Comparison of ENCODE assay signal across 13 cellular contexts in the genomic region with DNA sequence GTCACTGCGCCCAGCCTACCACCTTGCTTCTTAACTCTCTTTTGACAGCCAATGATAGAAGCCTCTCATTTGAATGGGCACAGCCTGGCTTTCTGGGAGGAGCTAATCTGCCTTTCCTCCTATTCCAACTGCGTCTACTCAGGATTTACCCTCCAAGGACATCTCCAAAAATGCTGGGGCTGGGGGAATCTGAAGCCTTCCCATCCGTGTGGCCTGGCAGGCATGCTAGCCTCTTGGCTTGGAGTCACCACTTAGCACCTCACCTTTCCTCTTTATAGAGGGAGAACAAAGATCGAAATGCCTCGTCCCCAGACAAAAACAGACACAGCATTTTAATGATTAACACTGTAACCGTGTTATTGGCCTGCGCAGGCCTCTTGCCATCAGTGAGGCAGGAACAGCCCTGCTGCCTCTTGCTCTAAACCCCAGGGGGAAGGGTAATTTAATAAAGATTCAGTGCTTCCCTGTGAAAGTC.
DNase-seq lines count a peak whose midpoint lies in the region; ATAC-seq and TF ChIP-seq lines count a peak whose summit lies in the region.
"Had no signal": no experiment of that assay in that cellular context is flagged by ENCODE, and none has a peak within 500 bp of the region (broad histone marks: within the 10 kb centered on the region; RNA-seq: fewer than 3 reads in every experiment).

No MANE protein-coding gene starts in this region.

- H2AFZ ChIP-seq in HCT116 (ENCODE audit: low read depth, low read length, poor library complexity, severe bottlenecking) (no peak overlapping the region), hepatocyte (no peak overlapping the region), Karpas-422 (ENCODE audit: low read length) (no peak overlapping the region)

- H4K20me1 ChIP-seq in HCT116 (ENCODE audit: insufficient read depth), result no peaks in the 10 kb centered on the region
- H4K20me1 ChIP-seq in hepatocyte (ENCODE audit: insufficient read depth, poor library complexity, severe bottlenecking), result no peaks in the 10 kb centered on the region
- no peaks in the 10 kb centered on the region for H4K20me1 ChIP-seq in Karpas-422 (ENCODE audit: insufficient read depth, low read depth, low read length)

- peaks cover 0 to 6% of the 10 kb centered on the region in 2 experiments; a peak in 1 of 4 replicates for H3K4me1 ChIP-seq in HCT116 (ENCODE audit: control insufficient read depth in 1 of 2, insufficient read depth in 2 of 2, low read length in 2 of 2)
- H3K4me1 ChIP-seq in hepatocyte (ENCODE audit: insufficient read depth), result peaks cover 16% of the 10 kb centered on the region
- H3K4me1 ChIP-seq in mucosa of descending colon (ENCODE audit: low read depth), result peaks cover 34% of the 10 kb centered on the region
- no peaks in the 10 kb centered on the region for H3K4me1 ChIP-seq in Karpas-422 (ENCODE audit: low read length)

- no peaks in the 10 kb centered on the region for H3K4me1 Mint-ChIP-seq in activated CD4-positive, alpha-beta T cell treated with anti-CD3 and anti-CD28 coated beads, Interleukin-2, amount 10 ng/mL, durations not matched to agents 24 days and 14 days

- WGBS in hepatocyte (ENCODE audit: low lambda C conversion rate, missing lambda C conversion rate), result 50% methylated on average over 7 of the region's 7 CpGs

- H3K27me3 Mint-ChIP-seq in activated CD4-positive, alpha-beta T cell treated with anti-CD3 and anti-CD28 coated beads, Interleukin-2, amount 10 ng/mL, durations not matched to agents 24 days and 14 days, result no peaks in the 10 kb centered on the region

- H3K9me3 Mint-ChIP-seq in activated CD4-positive, alpha-beta T cell treated with anti-CD3 and anti-CD28 coated beads, Interleukin-2, amount 10 ng/mL, durations not matched to agents 24 days and 14 days, result no peaks in the 10 kb centered on the region
- H3K9me3 Mint-ChIP-seq: CD14-positive monocyte had no signal

- no peaks in the 10 kb centered on the region for H3K36me3 ChIP-seq in HCT116 (ENCODE audit: control insufficient read depth in 1 of 2, insufficient read depth in 2 of 2, low read length in 2 of 2)
- no peaks in the 10 kb centered on the region for H3K36me3 ChIP-seq in hepatocyte (replicated peaks; ENCODE audit: insufficient read depth, low read depth)
- no peaks in the 10 kb centered on the region for H3K36me3 ChIP-seq in mucosa of descending colon (ENCODE audit: low read depth)
- no peaks in the 10 kb centered on the region for H3K36me3 ChIP-seq in Karpas-422 (ENCODE audit: insufficient read depth, low read length)

- H3K27me3 ChIP-seq in HCT116 (ENCODE audit: insufficient read depth, low read length) (no peaks in the 10 kb centered on the region), hepatocyte (no peaks in the 10 kb centered on the region), Karpas-422 (ENCODE audit: low read length) (no peaks in the 10 kb centered on the region)

- H3K9ac ChIP-seq in HCT116 (ENCODE audit: low read length), result no peak overlapping the region
- H3K9ac ChIP-seq in Karpas-422 (ENCODE audit: low read length), result no peak overlapping the region

- no peak for TF ChIP-seq RAD21 in HCT116 (IDR thresholded peaks at IDR 0.05; ENCODE audit: low read depth)

- RAD21 ChIA-PET in HCT116 (lab: Charles Lee; ENCODE audit: low non-redundant PET in 1 of 2, low total read pairs in 2 of 2, uncharacterized antibody in 2 of 2, unreplicated experiment in 2 of 2), result no interaction called here

- peak; percentile 28 for DNase-seq in HCT116 (ENCODE audit: low read depth, low spot score)
- peak; percentile 60 for DNase-seq in hepatocyte (ENCODE audit: low spot score)
- DNase-seq in mucosa of descending colon, result peak; percentile 72 to 81 (median 76)
- DNase-seq in erythroblast (lab: John Stamatoyannopoulos, UW), result no peak
- no peak for DNase-seq in Karpas-422
- no peak for DNase-seq in activated CD4-positive, alpha-beta T cell treated with anti-CD3 and anti-CD28 coated beads, Interleukin-2, amount 10 ng/mL, durations not matched to agents 24 days and 14 days
- DNase-seq in inferior parietal cortex (ENCODE audit: extremely low spot score), result no peak
- DNase-seq: NCI-H1930, NCI-H510A, NCI-H82, SHP77 had no signal

- H3K79me2 ChIP-seq in HCT116 (ENCODE audit: insufficient read depth, low read length) (no peaks in the 10 kb centered on the region), hepatocyte (no peaks in the 10 kb centered on the region), Karpas-422 (ENCODE audit: low read length) (no peaks in the 10 kb centered on the region)

- peak overlapping the region; percentile 83 for H3K27ac ChIP-seq in 22Rv1
- H3K27ac ChIP-seq in HCT116 (ENCODE audit: low read depth, low read length), result no peak overlapping the region
- H3K27ac ChIP-seq in hepatocyte, result peak overlapping the region; percentile 69
- no peak overlapping the region for H3K27ac ChIP-seq in Karpas-422 (ENCODE audit: low read length)

- peak; percentile 77 for ATAC-seq in HCT116
- peak; percentile 84 for ATAC-seq in mucosa of descending colon

- intact Hi-C loops in HCT116 (cut with micrococcal nuclease), result no loop called here
- intact Hi-C loops in mucosa of descending colon (cut with DNase I, micrococcal nuclease), result loop anchor here in 1 of 2 donors (10.0 kb wide), 1 partner anchor 113 kb away; a partner anchor contains a TSS
- intact Hi-C loops in activated CD4-positive, alpha-beta T cell treated with anti-CD3 and anti-CD28 coated beads, Interleukin-2, amount 10 ng/mL, durations not matched to agents 24 days and 14 days (cut with micrococcal nuclease), result no loop called here

- H3K9me2 ChIP-seq in HCT116 (ENCODE audit: insufficient read depth) (no peaks in the 10 kb centered on the region), hepatocyte (replicated peaks; ENCODE audit: insufficient read depth) (no peaks in the 10 kb centered on the region), Karpas-422 (replicated peaks; ENCODE audit: insufficient read depth, low read length) (no peaks in the 10 kb centered on the region)

- H3K4me2 ChIP-seq in HCT116 (ENCODE audit: low read length), result no peak overlapping the region
- no peak overlapping the region for H3K4me2 ChIP-seq in hepatocyte
- H3K4me2 ChIP-seq in Karpas-422 (ENCODE audit: low read depth, low read length, poor library complexity, severe bottlenecking), result no peak overlapping the region

- H3K4me3 ChIP-seq in HCT116 (replicated peaks in 1 of 2; ENCODE audit: low read depth in 1 of 2, low read length in 2 of 2), result no peak overlapping the region
- no peak overlapping the region for H3K4me3 ChIP-seq in hepatocyte
- H3K4me3 ChIP-seq in mucosa of descending colon, result no peak overlapping the region
- H3K4me3 ChIP-seq in Karpas-422 (ENCODE audit: low read length), result no peak overlapping the region

- no peak overlapping the region for H3K4me3 Mint-ChIP-seq in activated CD4-positive, alpha-beta T cell treated with anti-CD3 and anti-CD28 coated beads, Interleukin-2, amount 10 ng/mL, durations not matched to agents 24 days and 14 days
- H3K4me3 Mint-ChIP-seq: CD14-positive monocyte had no signal

- no peaks in the 10 kb centered on the region for H3K36me3 Mint-ChIP-seq in activated CD4-positive, alpha-beta T cell treated with anti-CD3 and anti-CD28 coated beads, Interleukin-2, amount 10 ng/mL, durations not matched to agents 24 days and 14 days (ENCODE audit: low read depth)
- H3K36me3 Mint-ChIP-seq: CD14-positive monocyte had no signal

- TF ChIP-seq CTCF in 22Rv1 (IDR thresholded peaks at IDR 0.05) (no peak), HCT116 (IDR thresholded peaks at IDR 0.05 in 2 of 3, conservative IDR thresholded peaks at IDR 0.05 in 1 of 3; ENCODE audit: borderline replicate concordance in 1 of 3, insufficient read depth in 1 of 3, low read depth in 2 of 3, low read length in 2 of 3) (no peak), hepatocyte (IDR thresholded peaks at IDR 0.05; ENCODE audit: poor library complexity) (no peak), mucosa of descending colon (IDR thresholded peaks at IDR 0.05) (no peak)

- CTCF ChIA-PET in HCT116 (lab: Charles Lee), result no interaction called here

- BruUV-seq in HCT116 (replicated peaks; lab: Mats Ljungman, UMichigan), result no TSS peak

- no peak overlapping the region for H3K27ac Mint-ChIP-seq in activated CD4-positive, alpha-beta T cell treated with anti-CD3 and anti-CD28 coated beads, Interleukin-2, amount 10 ng/mL, durations not matched to agents 24 days and 14 days
- H3K27ac Mint-ChIP-seq: CD14-positive monocyte had no signal

- TF ChIP-seq POLR2A in HCT116 (IDR thresholded peaks at IDR 0.05; ENCODE audit: borderline replicate concordance, extremely low read depth, insufficient read depth, insufficient read length), result no peak
- no peak for TF ChIP-seq POLR2A in erythroblast (IDR thresholded peaks at IDR 0.05; ENCODE audit: low read length)

- H3K9me3 ChIP-seq in HCT116 (ENCODE audit: control insufficient read depth in 1 of 2, insufficient read depth in 1 of 2, low read depth in 1 of 2, low read length in 2 of 2) (no peaks in the 10 kb centered on the region), hepatocyte (ENCODE audit: low read depth) (no peaks in the 10 kb centered on the region), mucosa of descending colon (no peaks in the 10 kb centered on the region), Karpas-422 (ENCODE audit: low read length) (no peaks in the 10 kb centered on the region)

- POLR2A ChIA-PET in HCT116 (lab: Charles Lee), result no interaction called here

TF ChIP-seq in HCT116, 20 proteins besides CTCF, POLR2A, EP300 and RAD21 (continues in another document):
- TF ChIP-seq CEBPB (IDR thresholded peaks at IDR 0.05; ENCODE audit: low read depth) (no peak), POLR2AphosphoS5 (IDR thresholded peaks at IDR 0.05; ENCODE audit: low read depth, low read length) (no peak), JUND (IDR thresholded peaks at IDR 0.05) (no peak), EZH2 (IDR thresholded peaks at IDR 0.05) (no peak)
- TF ChIP-seq, protein P1, sequence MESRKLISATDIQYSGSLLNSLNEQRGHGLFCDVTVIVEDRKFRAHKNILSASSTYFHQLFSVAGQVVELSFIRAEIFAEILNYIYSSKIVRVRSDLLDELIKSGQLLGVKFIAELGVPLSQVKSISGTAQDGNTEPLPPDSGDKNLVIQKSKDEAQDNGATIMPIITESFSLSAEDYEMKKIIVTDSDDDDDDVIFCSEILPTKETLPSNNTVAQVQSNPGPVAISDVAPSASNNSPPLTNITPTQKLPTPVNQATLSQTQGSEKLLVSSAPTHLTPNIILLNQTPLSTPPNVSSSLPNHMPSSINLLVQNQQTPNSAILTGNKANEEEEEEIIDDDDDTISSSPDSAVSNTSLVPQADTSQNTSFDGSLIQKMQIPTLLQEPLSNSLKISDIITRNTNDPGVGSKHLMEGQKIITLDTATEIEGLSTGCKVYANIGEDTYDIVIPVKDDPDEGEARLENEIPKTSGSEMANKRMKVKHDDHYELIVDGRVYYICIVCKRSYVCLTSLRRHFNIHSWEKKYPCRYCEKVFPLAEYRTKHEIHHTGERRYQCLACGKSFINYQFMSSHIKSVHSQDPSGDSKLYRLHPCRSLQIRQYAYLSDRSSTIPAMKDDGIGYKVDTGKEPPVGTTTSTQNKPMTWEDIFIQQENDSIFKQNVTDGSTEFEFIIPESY (IDR thresholded peaks at IDR 0.05; ENCODE audit: extremely low read depth, insufficient replicate concordance, low read length), result no peak
- TF ChIP-seq, protein P2, sequence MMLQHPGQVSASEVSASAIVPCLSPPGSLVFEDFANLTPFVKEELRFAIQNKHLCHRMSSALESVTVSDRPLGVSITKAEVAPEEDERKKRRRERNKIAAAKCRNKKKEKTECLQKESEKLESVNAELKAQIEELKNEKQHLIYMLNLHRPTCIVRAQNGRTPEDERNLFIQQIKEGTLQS (IDR thresholded peaks at IDR 0.05), result no peak

Comparison
In these comparisons a context has a peak if more than half of its experiments do, and no peak if none do; other contexts are left out.
1. H3K27ac ChIP-seq: peak in 22Rv1 (single experiment) and hepatocyte (single experiment); none in HCT116 (single experiment) and Karpas-422 (single experiment).
2. DNase-seq: peak in HCT116 (single experiment), hepatocyte (single experiment) and mucosa of descending colon (3 of 3); none in erythroblast (0 of 2), Karpas-422 (single experiment), activated CD4-positive, alpha-beta T cell treated with anti-CD3 and anti-CD28 coated beads, Interleukin-2, amount 10 ng/mL, durations not matched to agents 24 days and 14 days (single experiment) and inferior parietal cortex (single experiment).